Comparison of ENCODE assay signal across 8 cellular contexts in the genomic region with DNA sequence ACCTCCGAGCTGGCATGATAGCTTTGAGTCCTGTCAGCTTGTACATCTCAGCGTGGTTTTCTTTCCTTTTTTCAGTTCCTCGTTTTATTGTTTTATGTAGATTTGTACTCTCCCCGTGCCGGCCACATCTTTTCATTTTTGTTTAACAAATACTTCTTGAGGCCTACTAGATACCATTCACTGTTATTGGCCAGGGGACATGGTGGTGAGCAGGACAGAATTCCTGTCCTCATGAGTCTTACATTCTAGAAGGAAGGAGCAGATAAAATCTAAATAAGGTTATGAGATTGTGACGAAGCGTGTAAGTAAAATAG. TPM values are rescaled to one million over a fixed set of nuclear protein-coding genes. Genes with fewer than 3 reads are reported as not detected.
DNase-seq lines count a peak whose midpoint lies in the region; ATAC-seq, FAIRE-seq and TF ChIP-seq lines count a peak whose summit lies in the region.

No MANE protein-coding gene starts in this region.

- H3K4me3 Mint-ChIP-seq in activated naive CD8-positive, alpha-beta T cell treated with anti-CD3 and anti-CD28 coated beads, Interleukin-2, amount 10 ng/mL, durations not matched to agents 7 days and 5 days, result no peak overlapping the region
- no peak overlapping the region for H3K4me3 Mint-ChIP-seq in activated naive CD8-positive, alpha-beta T cell treated with anti-CD3 and anti-CD28 coated beads for 36 hours

- H3K4me3 ChIP-seq in SJSA1 (peak overlapping the region; percentile 98), right cardiac atrium (ENCODE audit: low read length) (peak overlapping the region; percentile 74), suprapubic skin (peak overlapping the region; percentile 98)

- H3K27ac ChIP-seq in SJSA1, result peak overlapping the region; percentile 73
- peak overlapping the region; percentile 84 for H3K27ac ChIP-seq in right cardiac atrium (ENCODE audit: low read length)
- H3K27ac ChIP-seq in suprapubic skin, result peak overlapping the region; percentile 96

- no peak for FAIRE-seq in HTR-8/SVneo (lab: Jason Lieb, UNC)

- POLR2A ChIA-PET in activated naive CD8-positive, alpha-beta T cell treated with anti-CD3 and anti-CD28 coated beads, Interleukin-2, amount 10 ng/mL, durations not matched to agents 7 days and 5 days (lab: Charles Lee), result interaction anchor here (0.6 to 3.6 kb wide), 11 partner anchors 11 to 482 kb away, joined by 3 to 29 read pairs (median 6); no protein-coding TSS in a partner anchor

- intact Hi-C loops in right cardiac atrium (cut with DNase I), result loop anchor here in 2 of 4 donors (10.0 kb wide), 2 partner anchors 167 to 177 kb away; no protein-coding TSS in a partner anchor

- no peaks in the 10 kb centered on the region for H3K36me3 Mint-ChIP-seq in activated naive CD8-positive, alpha-beta T cell treated with anti-CD3 and anti-CD28 coated beads, Interleukin-2, amount 10 ng/mL, durations not matched to agents 7 days and 5 days
- peaks cover 2% of the 10 kb centered on the region for H3K36me3 Mint-ChIP-seq in activated naive CD8-positive, alpha-beta T cell treated with anti-CD3 and anti-CD28 coated beads for 36 hours

- peaks cover 14% of the 10 kb centered on the region for H3K36me3 ChIP-seq in SJSA1
- H3K36me3 ChIP-seq in suprapubic skin, result no peaks in the 10 kb centered on the region

- WGBS in right cardiac atrium, result 12% methylated on average over 7 of the region's 7 CpGs
- WGBS in suprapubic skin, result 17% methylated on average over 7 of the region's 7 CpGs

- no peaks in the 10 kb centered on the region for H3K27me3 Mint-ChIP-seq in activated naive CD8-positive, alpha-beta T cell treated with anti-CD3 and anti-CD28 coated beads, Interleukin-2, amount 10 ng/mL, durations not matched to agents 7 days and 5 days
- no peaks in the 10 kb centered on the region for H3K27me3 Mint-ChIP-seq in activated naive CD8-positive, alpha-beta T cell treated with anti-CD3 and anti-CD28 coated beads for 36 hours

- no peak for TF ChIP-seq CTCF in suprapubic skin (IDR thresholded peaks at IDR 0.05)

- H3K4me1 ChIP-seq in SJSA1 (replicated peaks), result peaks cover 50% of the 10 kb centered on the region
- peaks cover 6% of the 10 kb centered on the region for H3K4me1 ChIP-seq in right cardiac atrium (ENCODE audit: control insufficient read depth, insufficient read depth, low read length)
- peaks cover 65% of the 10 kb centered on the region for H3K4me1 ChIP-seq in suprapubic skin

- no peak for TF ChIP-seq EP300 in suprapubic skin (IDR thresholded peaks at IDR 0.05)

- no peaks in the 10 kb centered on the region for H3K9me3 Mint-ChIP-seq in activated naive CD8-positive, alpha-beta T cell treated with anti-CD3 and anti-CD28 coated beads, Interleukin-2, amount 10 ng/mL, durations not matched to agents 7 days and 5 days
- no peaks in the 10 kb centered on the region for H3K9me3 Mint-ChIP-seq in activated naive CD8-positive, alpha-beta T cell treated with anti-CD3 and anti-CD28 coated beads for 36 hours

- H3K27ac Mint-ChIP-seq in activated naive CD8-positive, alpha-beta T cell treated with anti-CD3 and anti-CD28 coated beads, Interleukin-2, amount 10 ng/mL, durations not matched to agents 7 days and 5 days, result no peak overlapping the region
- no peak overlapping the region for H3K27ac Mint-ChIP-seq in activated naive CD8-positive, alpha-beta T cell treated with anti-CD3 and anti-CD28 coated beads for 36 hours

- peaks cover 7% of the 10 kb centered on the region for H3K4me1 Mint-ChIP-seq in activated naive CD8-positive, alpha-beta T cell treated with anti-CD3 and anti-CD28 coated beads, Interleukin-2, amount 10 ng/mL, durations not matched to agents 7 days and 5 days
- H3K4me1 Mint-ChIP-seq in activated naive CD8-positive, alpha-beta T cell treated with anti-CD3 and anti-CD28 coated beads for 36 hours, result peaks cover 11% of the 10 kb centered on the region

- H3K9me3 ChIP-seq in SJSA1 (replicated peaks) (no peaks in the 10 kb centered on the region), right cardiac atrium (ENCODE audit: control insufficient read depth, low read length) (no peaks in the 10 kb centered on the region), suprapubic skin (no peaks in the 10 kb centered on the region)

- no peak for DNase-seq in activated naive CD8-positive, alpha-beta T cell treated with anti-CD3 and anti-CD28 coated beads, Interleukin-2, amount 10 ng/mL, durations not matched to agents 7 days and 5 days
- no peak for DNase-seq in activated naive CD8-positive, alpha-beta T cell treated with anti-CD3 and anti-CD28 coated beads for 36 hours
- DNase-seq in SJSA1 (ENCODE audit: low read depth in 1 of 2, low spot score in 2 of 2) (no peak), right cardiac atrium (no peak), suprapubic skin (ENCODE audit: low spot score in 2 of 2) (no peak), HTR-8/SVneo (ENCODE audit: insufficient read length, low spot score) (no peak)
- DNase-seq in stimulated activated CD4-positive, alpha-beta T cell treated with anti-CD3 and anti-CD28 coated beads, Interleukin-2, amount 100 ng/mL, for 24 hours, result no peak

- no peaks in the 10 kb centered on the region for H3K27me3 ChIP-seq in SJSA1 (replicated peaks)
- H3K27me3 ChIP-seq in right cardiac atrium (ENCODE audit: control insufficient read depth, insufficient read depth), result no peaks in the 10 kb centered on the region
- H3K27me3 ChIP-seq in suprapubic skin, result no peaks in the 10 kb centered on the region

- peak; percentile 2 for ATAC-seq in activated naive CD8-positive, alpha-beta T cell treated with anti-CD3 and anti-CD28 coated beads, Interleukin-2, amount 10 ng/mL, durations not matched to agents 7 days and 5 days (ENCODE audit: low read depth)
- ATAC-seq in HG02885 (IDR thresholded peaks at IDR 0.05; ENCODE audit: poor library complexity, unreplicated experiment), result peak; percentile 24
- ATAC-seq in right cardiac atrium, result no peak

- TF ChIP-seq POLR2A in suprapubic skin (IDR thresholded peaks at IDR 0.05), result no peak

RNA-seq across cellular contexts. Expression of gene UGCG, which starts 1.2 kb away (rescaled TPM):
- total RNA-seq in activated naive CD8-positive, alpha-beta T cell treated with anti-CD3 and anti-CD28 coated beads, Interleukin-2, amount 10 ng/mL, durations not matched to agents 7 days and 5 days, result 10 to 100 TPM; 24.9 to 27.1 TPM
- 10 to 100 TPM; 28.9 to 29.8 TPM for total RNA-seq in activated naive CD8-positive, alpha-beta T cell treated with anti-CD3 and anti-CD28 coated beads for 36 hours
- 54.7 and 58.1 TPM in 2 replicates for total RNA-seq in SJSA1 (2014; rRNA removed; shearing (Covaris generic))
- 10 to 100 TPM in 2 of 4 donors, 1 to 10 TPM in 2; 7.1 to 13.1 (median 10.1) TPM for total RNA-seq in right cardiac atrium
- polyA plus RNA-seq in right cardiac atrium, result 7.4 TPM
- 100 to 1,000 TPM in 2 of 4 donors, 10 to 100 TPM in 2; 50.0 to 134 (median 99.8) TPM for total RNA-seq in suprapubic skin

Comparison
In these comparisons a context has a peak if more than half of its experiments do, and no peak if none do; other contexts are left out.
1. ATAC-seq: peak in activated naive CD8-positive, alpha-beta T cell treated with anti-CD3 and anti-CD28 coated beads, Interleukin-2, amount 10 ng/mL, durations not matched to agents 7 days and 5 days (single experiment) and HG02885 (single experiment); none in right cardiac atrium (0 of 2).
2. Peak in every context shown above with its lines, with median percentiles within 50 percentile points of each other: H3K27ac ChIP-seq and H3K4me3 ChIP-seq.